In genomic region chr9:128828267-128828666, GRCh38 we compare ENCODE assay signal across 10 cellular contexts. TPM values are rescaled to one million over a fixed set of nuclear protein-coding genes. Genes with fewer than 3 reads are reported as not detected.
DNase-seq lines count a peak whose midpoint lies in the region; ATAC-seq and TF ChIP-seq lines count a peak whose summit lies in the region.
"Had no signal": no experiment of that assay in that cellular context is flagged by ENCODE, and none has a peak within 500 bp of the region (broad histone marks: within the 10 kb centered on the region; RNA-seq: fewer than 3 reads in every experiment).

No MANE protein-coding gene starts in this region.

- peak overlapping the region; percentile 80 for H3K4me3 ChIP-seq in Caco-2 (ENCODE audit: low read depth, low read length)
- H3K4me3 ChIP-seq in IMR-90 (ENCODE audit: insufficient read depth, low read depth, low read length): no peak overlapping the region
- H3K4me3 ChIP-seq in adipocyte (ENCODE audit: low read length): no peak overlapping the region

- ATAC-seq in IMR-90 (ENCODE audit: low read depth): no peak
- no peak for ATAC-seq in HG02840 (IDR thresholded peaks at IDR 0.05; ENCODE audit: low FRiP score, unreplicated experiment)

- H3K27ac Mint-ChIP-seq in Caco-2 (ENCODE audit: unreplicated experiment): no peak overlapping the region
- no peak overlapping the region for H3K27ac Mint-ChIP-seq in nephron progenitor cell

- H2BK5ac ChIP-seq in IMR-90 (ENCODE audit: low read depth, low read length, poor library complexity, severe bottlenecking): no peak overlapping the region

- no peak overlapping the region; the same call in 1 of the 2 replicates for H3K4ac ChIP-seq in IMR-90 (ENCODE audit: low read depth, low read length)

- H3K27me3 Mint-ChIP-seq in Caco-2 (ENCODE audit: insufficient read depth, unreplicated experiment): no peaks in the 10 kb centered on the region
- no peaks in the 10 kb centered on the region for H3K27me3 Mint-ChIP-seq in nephron progenitor cell (ENCODE audit: low read depth, poor library complexity)

- TF ChIP-seq CTCF in Caco-2 (IDR thresholded peaks at IDR 0.05; ENCODE audit: insufficient read depth in 1 of 2, low read depth in 1 of 2, low read length in 1 of 2, severe bottlenecking in 1 of 2, unreplicated experiment in 1 of 2) (no peak), IMR-90 (conservative IDR thresholded peaks at IDR 0.05; ENCODE audit: low read depth, low read length) (no peak), nephron progenitor cell (IDR thresholded peaks at IDR 0.05) (no peak)

- no peak overlapping the region for H4K5ac ChIP-seq in IMR-90 (ENCODE audit: low read depth, low read length)

- H2AK9ac ChIP-seq in IMR-90 (replicated peaks; ENCODE audit: low read depth, low read length, poor library complexity): peak overlapping the region; percentile 95

- H3K9me1 ChIP-seq in IMR-90 (ENCODE audit: insufficient read depth, low read length): no peaks in the 10 kb centered on the region; the same call in 1 of the 2 replicates

- H3K18ac ChIP-seq in IMR-90 (ENCODE audit: low read depth, low read length): no peak overlapping the region

- H2BK15ac ChIP-seq in IMR-90 (ENCODE audit: low read depth, low read length): no peak overlapping the region

- H3K79me1 ChIP-seq in IMR-90 (ENCODE audit: low read depth in 1 of 2, low read length in 2 of 2): peaks cover 23% of the 10 kb centered on the region in 2 experiments

- H3K9me3 Mint-ChIP-seq in Caco-2 (ENCODE audit: unreplicated experiment): no peaks in the 10 kb centered on the region
- H3K9me3 Mint-ChIP-seq in nephron progenitor cell: no peaks in the 10 kb centered on the region

- no peak overlapping the region for H4K8ac ChIP-seq in IMR-90 (ENCODE audit: low read depth in 2 of 2, low read length in 2 of 2)

- H2BK20ac ChIP-seq in IMR-90 (ENCODE audit: low read depth, low read length): no peak overlapping the region

- intact Hi-C loops in Caco-2 (cut with micrococcal nuclease; ENCODE audit: unreplicated experiment): no loop called here
- intact Hi-C loops in IMR-90 (cut with micrococcal nuclease): no loop called here

- dilution Hi-C loops in IMR-90 (cut with HindIII; ENCODE audit: low sequenced_read_pairs, unreplicated experiment): no loop called here

- H2AK5ac ChIP-seq in IMR-90 (ENCODE audit: low read depth, low read length): no peak overlapping the region

- H3K9me3 ChIP-seq in Caco-2 (no peaks in the 10 kb centered on the region), IMR-90 (ENCODE audit: control insufficient read depth, insufficient read depth, low read length) (no peaks in the 10 kb centered on the region), adipocyte (ENCODE audit: control insufficient read depth, low read length) (no peaks in the 10 kb centered on the region)

- no peak overlapping the region for H3K27ac ChIP-seq in IMR-90 (ENCODE audit: insufficient read depth, low read length)

- H3K36me3 Mint-ChIP-seq in Caco-2 (ENCODE audit: insufficient read depth, unreplicated experiment) (peaks cover 61% of the 10 kb centered on the region), nephron progenitor cell (ENCODE audit: low read depth) (peaks cover 16% of the 10 kb centered on the region)

- H4K20me1 ChIP-seq in IMR-90 (ENCODE audit: insufficient read depth, low read length): peaks cover 3% of the 10 kb centered on the region; the same call in 1 of the 2 replicates

- peaks cover 10% of the 10 kb centered on the region for H3K4me1 Mint-ChIP-seq in Caco-2 (ENCODE audit: low read depth, unreplicated experiment)
- peaks cover 15% of the 10 kb centered on the region for H3K4me1 Mint-ChIP-seq in nephron progenitor cell

- peaks cover 6% of the 10 kb centered on the region for H3K36me3 ChIP-seq in Caco-2 (ENCODE audit: control insufficient read depth, insufficient read depth, low read length)
- peaks cover 35% of the 10 kb centered on the region for H3K36me3 ChIP-seq in IMR-90 (ENCODE audit: control insufficient read depth, insufficient read depth, low read length)
- H3K36me3 ChIP-seq in adipocyte (ENCODE audit: control insufficient read depth, insufficient read depth, low read length, severe bottlenecking): peaks cover 31% of the 10 kb centered on the region

- H3K23ac ChIP-seq in IMR-90 (ENCODE audit: low read depth, low read length): no peak overlapping the region

- BruUV-seq in Caco-2 (replicated peaks; lab: Mats Ljungman, UMichigan) (TSS peak; percentile 29), IMR-90 (replicated peaks; lab: Mats Ljungman, UMichigan) (no TSS peak)

- no peak for DNase-seq in Caco-2
- DNase-seq in IMR-90: no peak
- no peak for DNase-seq in adipocyte (ENCODE audit: low read depth)
- DNase-seq in nephron progenitor cell: no peak
- no peak for DNase-seq in HuH-7.5 (ENCODE audit: low spot score)
- no peak for DNase-seq in SW480 (ENCODE audit: low spot score)
- DNase-seq in SKM-1 treated with dmso at 0.1 percent for 144 hours (lab: John Stamatoyannopoulos, UW; ENCODE audit: unreplicated experiment): no peak
- DNase-seq: NCI-H2107, SW 1271 had no signal

- H3K9ac ChIP-seq in IMR-90 (ENCODE audit: low read depth, low read length) (no peak overlapping the region), adipocyte (ENCODE audit: low read length) (peak overlapping the region; percentile 91)

- H2AFZ ChIP-seq in IMR-90 (replicated peaks; ENCODE audit: low read length, poor library complexity): no peak overlapping the region

- CTCF ChIA-PET in Caco-2 (lab: Charles Lee) (interaction anchor here (0.8 kb wide), 1 partner anchor 10 kb away, joined by 3 read pairs; the partner anchor contains the start of gene ENDOG), IMR-90 (lab: Yijun Ruan, JAX) (interaction anchor here (0.8 to 3.2 kb wide), 2 partner anchors 10 to 100 kb away, joined by 3 to 11 read pairs; partner anchors contain the start of gene ENDOG)

- no peak overlapping the region for H4K91ac ChIP-seq in IMR-90 (ENCODE audit: insufficient read depth, low read depth, low read length)

- H3K56ac ChIP-seq in IMR-90 (ENCODE audit: extremely low read depth, insufficient read depth, low read length): no peak overlapping the region

- H3K27me3 ChIP-seq in Caco-2 (replicated peaks; ENCODE audit: control insufficient read depth, insufficient read depth, low read length) (no peaks in the 10 kb centered on the region), IMR-90 (ENCODE audit: control insufficient read depth, insufficient read depth, low read length) (no peaks in the 10 kb centered on the region), adipocyte (replicated peaks; ENCODE audit: control insufficient read depth, insufficient read depth, low read length) (no peaks in the 10 kb centered on the region)

- no peaks in the 10 kb centered on the region; the same call in 1 of the 2 replicates for H3K4me1 ChIP-seq in Caco-2
- H3K4me1 ChIP-seq in IMR-90 (ENCODE audit: control insufficient read depth, insufficient read depth, low read length): peaks cover 5% of the 10 kb centered on the region; the same call in 1 of the 2 replicates
- peaks cover 6% of the 10 kb centered on the region for H3K4me1 ChIP-seq in adipocyte (ENCODE audit: control insufficient read depth, insufficient read depth, low read length)

- H2BK120ac ChIP-seq in IMR-90 (ENCODE audit: low read depth, low read length): no peak overlapping the region

- peak overlapping the region; percentile 96; the same call in 1 of the 2 replicates for H3K4me2 ChIP-seq in IMR-90 (ENCODE audit: low read depth, low read length)

- TF ChIP-seq POLR2A in IMR-90 (IDR thresholded peaks at IDR 0.05; ENCODE audit: low read depth, low read length): no peak

- WGBS in IMR-90 (ENCODE audit: extremely low coverage in 2 of 2, insufficient read length in 1 of 2), 2 experiments: no CpG with 5 or more reads among the region's 8 CpGs

- POLR2A ChIA-PET in Caco-2 (lab: Charles Lee): no interaction called here
- POLR2A ChIA-PET in IMR-90 (lab: Charles Lee; ENCODE audit: unreplicated experiment): no interaction called here

- H3K14ac ChIP-seq in IMR-90 (replicated peaks; ENCODE audit: low read depth, low read length): no peak overlapping the region

- no peak for TF ChIP-seq RAD21 in IMR-90 (IDR thresholded peaks at IDR 0.05; ENCODE audit: low read length)

- in situ Hi-C loops in IMR-90 (cut with MboI; ENCODE audit: low sequenced_read_pairs): no loop called here

- H3K4me3 Mint-ChIP-seq in Caco-2 (ENCODE audit: unreplicated experiment): peak overlapping the region; percentile 98
- peak overlapping the region; percentile 93 for H3K4me3 Mint-ChIP-seq in nephron progenitor cell

TF ChIP-seq in IMR-90, 13 proteins besides CTCF, POLR2A, EP300 and RAD21 (continues in another document):
- TF ChIP-seq MAZ (IDR thresholded peaks at IDR 0.05; ENCODE audit: borderline replicate concordance, low read depth, low read length) (no peak), FOS (IDR thresholded peaks at IDR 0.05; ENCODE audit: low read depth, low read length) (no peak), BHLHE40 (IDR thresholded peaks at IDR 0.05; ENCODE audit: low read depth, low read length) (no peak), NFE2L2 (IDR thresholded peaks at IDR 0.05; ENCODE audit: low read depth, low read length) (no peak), MAFK (IDR thresholded peaks at IDR 0.05; ENCODE audit: low read depth, low read length) (no peak), RCOR1 (IDR thresholded peaks at IDR 0.05; ENCODE audit: insufficient replicate concordance, low read length) (no peak)

RNA-seq across cellular contexts. Expression of gene SPOUT1, which starts 1.3 kb away (rescaled TPM):
- 76.2 and 88.0 TPM in 2 replicates for total RNA-seq in Caco-2 (2022)
- 15.8 and 17.9 TPM in 2 replicates for total RNA-seq in IMR-90 (2012; rRNA removed)
- 27.8 and 30.2 TPM in 2 replicates for polyA plus RNA-seq in IMR-90 (2012; rRNA removed)
- 13.9 and 20.2 TPM in 2 replicates for polyA plus RNA-seq in IMR-90 (2012; cell fraction: cytosol; rRNA removed)
- polyA plus RNA-seq in IMR-90 (2012; cell fraction: nucleus; rRNA removed; ENCODE audit: low replicate concordance): 40.1 and 103 TPM in 2 replicates

RNA-seq across cellular contexts. Expression of gene ENDOG, which starts 10.0 kb away (rescaled TPM):
- total RNA-seq in Caco-2 (2022) (25.9 and 30.0 TPM in 2 replicates), IMR-90 (2012; rRNA removed) (9.9 and 11.7 TPM in 2 replicates)
- polyA plus RNA-seq in IMR-90 (2012; rRNA removed): 16.2 and 27.2 TPM in 2 replicates
- 19.0 and 32.4 TPM in 2 replicates for polyA plus RNA-seq in IMR-90 (2012; cell fraction: cytosol; rRNA removed)
- 10.9 and 26.5 TPM in 2 replicates for polyA plus RNA-seq in IMR-90 (2012; cell fraction: nucleus; rRNA removed; ENCODE audit: low replicate concordance)

RNA-seq across cellular contexts. Expression of gene TBC1D13, which starts 41.2 kb away (rescaled TPM):
- total RNA-seq in Caco-2 (2022): 35.6 and 39.9 TPM in 2 replicates
- total RNA-seq in IMR-90 (2012; rRNA removed): 7.2 and 9.1 TPM in 2 replicates
- polyA plus RNA-seq in IMR-90 (2012; rRNA removed): 25.0 and 26.4 TPM in 2 replicates
- polyA plus RNA-seq in IMR-90 (2012; cell fraction: cytosol; rRNA removed): 23.3 and 26.4 TPM in 2 replicates
- 40.1 and 43.3 TPM in 2 replicates for polyA plus RNA-seq in IMR-90 (2012; cell fraction: nucleus; rRNA removed; ENCODE audit: low replicate concordance)

RNA-seq across cellular contexts. Expression of gene KYAT1, which starts 53.5 kb away (rescaled TPM):
- total RNA-seq in Caco-2 (2022) (6.9 and 7.8 TPM in 2 replicates), IMR-90 (2012; rRNA removed) (5.8 and 6.8 TPM in 2 replicates)
- polyA plus RNA-seq in IMR-90 (2012; rRNA removed): 8.8 and 9.5 TPM in 2 replicates
- 6.3 and 7.8 TPM in 2 replicates for polyA plus RNA-seq in IMR-90 (2012; cell fraction: cytosol; rRNA removed)
- polyA plus RNA-seq in IMR-90 (2012; cell fraction: nucleus; rRNA removed; ENCODE audit: low replicate concordance): 23.1 and 33.9 TPM in 2 replicates

RNA-seq across cellular contexts. Expression of gene LRRC8A, which starts 53.7 kb away (rescaled TPM):
- total RNA-seq in Caco-2 (2022) (21.9 and 22.4 TPM in 2 replicates), IMR-90 (2012; rRNA removed) (42.8 and 45.8 TPM in 2 replicates)
- polyA plus RNA-seq in IMR-90 (2012; rRNA removed): 60.9 and 71.7 TPM in 2 replicates
- 41.2 and 75.7 TPM in 2 replicates for polyA plus RNA-seq in IMR-90 (2012; cell fraction: cytosol; rRNA removed)
- 27.5 and 49.9 TPM in 2 replicates for polyA plus RNA-seq in IMR-90 (2012; cell fraction: nucleus; rRNA removed; ENCODE audit: low replicate concordance)
